In the genomic region with DNA sequence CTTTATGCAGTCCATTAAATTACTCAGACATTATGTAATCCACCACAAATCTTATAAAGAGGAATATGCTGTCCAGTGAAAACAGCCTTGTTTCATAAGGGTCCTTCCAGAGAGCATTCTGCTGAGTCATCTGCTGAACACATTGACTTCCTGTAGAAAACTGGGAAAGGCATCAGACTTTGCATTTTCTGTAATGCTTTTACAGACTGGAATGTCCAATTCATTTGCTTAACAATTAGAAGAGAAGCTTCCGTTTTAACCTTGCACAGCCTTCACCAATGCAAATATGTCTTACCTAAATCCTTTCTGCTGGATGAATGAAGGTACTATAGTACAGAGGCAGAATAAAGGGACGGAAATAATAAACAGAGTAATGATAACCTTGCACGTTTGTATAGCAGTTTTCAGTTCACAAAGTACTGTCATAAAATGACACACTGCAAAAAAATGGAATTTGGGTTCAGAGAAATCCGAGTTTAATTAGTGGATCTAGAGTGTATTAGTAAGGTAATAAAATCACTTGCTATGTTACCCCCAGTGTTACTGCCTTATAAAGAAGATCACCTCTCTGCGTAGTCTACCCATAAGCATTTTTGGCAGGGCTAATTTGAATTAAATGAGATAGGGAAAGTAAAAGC, we compare ENCODE assay signal across 14 cellular contexts.
DNase-seq lines count a peak whose midpoint lies in the region; ATAC-seq, FAIRE-seq and TF ChIP-seq lines count a peak whose summit lies in the region.
"Had no signal": no experiment of that assay in that cellular context is flagged by ENCODE, and none has a peak within 500 bp of the region (broad histone marks: within the 10 kb centered on the region; RNA-seq: fewer than 3 reads in every experiment).

No MANE protein-coding gene starts in this region.

- WGBS in A549 (ENCODE audit: missing lambda C conversion rate), result 33% methylated on average over 5 of the region's 5 CpGs

- CTCF ChIA-PET in A549 (lab: Yijun Ruan, JAX), result no interaction called here

- no peak for TF ChIP-seq CTCF in A549 (IDR thresholded peaks at IDR 0.05)

- TF ChIP-seq EP300 in A549 (IDR thresholded peaks at IDR 0.05), result no peak

- in situ Hi-C loops in G401 (cut with HindIII; ENCODE audit: low sequenced_read_pairs), result no loop called here

- H3K4me3 ChIP-seq in A549, result no peak overlapping the region
- peak overlapping the region; percentile 17 for H3K4me3 ChIP-seq in SK-N-MC
- H3K4me3 ChIP-seq: ascending aorta, skin epidermis, stomach had no signal

- no peak for TF ChIP-seq POLR2A in A549 (IDR thresholded peaks at IDR 0.05; ENCODE audit: low read length)

- TF ChIP-seq RAD21 in A549 (conservative IDR thresholded peaks at IDR 0.05 in 1 of 2, IDR thresholded peaks at IDR 0.05 in 1 of 2), result no peak

- ATAC-seq in A549 (0 out of 6 replicates have a peak, but pooled peaks of 1 of the 2 experiments have one; percentile 19), HG02763 (IDR thresholded peaks at IDR 0.05; ENCODE audit: unreplicated experiment) (no peak)

- DNase-seq in A549 (ENCODE audit: low read depth in 1 of 2, low spot score in 1 of 2) (peak in 1 of 2 experiments; percentile 45), HS-27A (ENCODE audit: low read depth) (peak; percentile 51), SK-N-MC (ENCODE audit: low read depth, low spot score) (peak; percentile 57), iPS DF 4.7 (ENCODE audit: extremely low read depth, low spot score) (peak; percentile 30), G401 (ENCODE audit: low spot score) (no peak), SHP77 (lab: John Stamatoyannopoulos, UW) (no peak), NCI-H1694 (lab: John Stamatoyannopoulos, UW) (no peak)
- DNase-seq: activated CD4-positive, CD25-positive, alpha-beta regulatory T cell treated with anti-CD3 and anti-CD28 coated beads, Interleukin-2, amount 50 U/mL, for 72 hours; BE2C; NCI-H2107; stomach had no signal

- peak overlapping the region; percentile 5; the same call in 1 of the 3 replicates for H3K4me2 ChIP-seq in A549

- no peak for FAIRE-seq in A549 (lab: Jason Lieb, UNC)

- no peak overlapping the region for H3K9ac ChIP-seq in SK-N-MC (ENCODE audit: insufficient read length)

- H3K9me3 ChIP-seq in A549 (no peaks in the 10 kb centered on the region), SK-N-MC (ENCODE audit: low read depth, low read length) (no peaks in the 10 kb centered on the region)
- H3K9me3 ChIP-seq: ascending aorta, BE2C, stomach had no signal

- no peaks in the 10 kb centered on the region for H3K36me3 ChIP-seq in SK-N-MC (ENCODE audit: insufficient read depth, low read length)
- H3K36me3 ChIP-seq: ascending aorta, BE2C, stomach had no signal

- H3K27ac ChIP-seq in A549 (peak overlapping the region; percentile 43 to 75; a peak in 3 of 6 replicates), SK-N-MC (peak overlapping the region; percentile 91)
- H3K27ac ChIP-seq: ascending aorta, stomach had no signal

- no peaks in the 10 kb centered on the region for H3K4me1 ChIP-seq in A549
- H3K4me1 ChIP-seq: ascending aorta, BE2C, stomach had no signal

- POLR2A ChIA-PET in A549 (lab: Yijun Ruan, JAX), result no interaction called here

TF ChIP-seq in A549, 52 proteins besides CTCF, POLR2A, EP300 and RAD21:
- TF ChIP-seq, protein P1, sequence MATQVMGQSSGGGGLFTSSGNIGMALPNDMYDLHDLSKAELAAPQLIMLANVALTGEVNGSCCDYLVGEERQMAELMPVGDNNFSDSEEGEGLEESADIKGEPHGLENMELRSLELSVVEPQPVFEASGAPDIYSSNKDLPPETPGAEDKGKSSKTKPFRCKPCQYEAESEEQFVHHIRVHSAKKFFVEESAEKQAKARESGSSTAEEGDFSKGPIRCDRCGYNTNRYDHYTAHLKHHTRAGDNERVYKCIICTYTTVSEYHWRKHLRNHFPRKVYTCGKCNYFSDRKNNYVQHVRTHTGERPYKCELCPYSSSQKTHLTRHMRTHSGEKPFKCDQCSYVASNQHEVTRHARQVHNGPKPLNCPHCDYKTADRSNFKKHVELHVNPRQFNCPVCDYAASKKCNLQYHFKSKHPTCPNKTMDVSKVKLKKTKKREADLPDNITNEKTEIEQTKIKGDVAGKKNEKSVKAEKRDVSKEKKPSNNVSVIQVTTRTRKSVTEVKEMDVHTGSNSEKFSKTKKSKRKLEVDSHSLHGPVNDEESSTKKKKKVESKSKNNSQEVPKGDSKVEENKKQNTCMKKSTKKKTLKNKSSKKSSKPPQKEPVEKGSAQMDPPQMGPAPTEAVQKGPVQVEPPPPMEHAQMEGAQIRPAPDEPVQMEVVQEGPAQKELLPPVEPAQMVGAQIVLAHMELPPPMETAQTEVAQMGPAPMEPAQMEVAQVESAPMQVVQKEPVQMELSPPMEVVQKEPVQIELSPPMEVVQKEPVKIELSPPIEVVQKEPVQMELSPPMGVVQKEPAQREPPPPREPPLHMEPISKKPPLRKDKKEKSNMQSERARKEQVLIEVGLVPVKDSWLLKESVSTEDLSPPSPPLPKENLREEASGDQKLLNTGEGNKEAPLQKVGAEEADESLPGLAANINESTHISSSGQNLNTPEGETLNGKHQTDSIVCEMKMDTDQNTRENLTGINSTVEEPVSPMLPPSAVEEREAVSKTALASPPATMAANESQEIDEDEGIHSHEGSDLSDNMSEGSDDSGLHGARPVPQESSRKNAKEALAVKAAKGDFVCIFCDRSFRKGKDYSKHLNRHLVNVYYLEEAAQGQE (IDR thresholded peaks at IDR 0.05), result no peak
- peak; percentile 66 for TF ChIP-seq NFE2L2 (conservative IDR thresholded peaks at IDR 0.05; ENCODE audit: low read length)
- TF ChIP-seq MAFK (IDR thresholded peaks at IDR 0.05; ENCODE audit: partially characterized antibody), result peak; percentile 91
- no peak for TF ChIP-seq FOSL2 (IDR thresholded peaks at IDR 0.05)
- TF ChIP-seq FOSL2 (CRISPR knock-in tag; IDR thresholded peaks at IDR 0.05), result peak; percentile 23; the same call in 1 of the 2 replicates

Comparison
In these comparisons a context has a peak if more than half of its experiments do, and no peak if none do; other contexts are left out.
1. DNase-seq: peak in HS-27A (single experiment), SK-N-MC (single experiment) and iPS DF 4.7 (single experiment); none in G401 (single experiment), SHP77 (0 of 2) and NCI-H1694 (single experiment).